8 cellular contexts compared by ENCODE assay signal in genomic region chr1:114756009-114756892, GRCh38. TPM values are rescaled to one million over a fixed set of nuclear protein-coding genes. Genes with fewer than 3 reads are reported as not detected.
A peak's percentile ranks its signal among the peaks of the same experiment; 100 is the strongest.
DNase-seq lines count a peak whose midpoint lies in the region; ATAC-seq and TF ChIP-seq lines count a peak whose summit lies in the region.

No MANE protein-coding gene starts in this region.

- H3K36me3 Mint-ChIP-seq in activated T-helper 2 cell treated with anti-CD3 and anti-CD28 coated beads, Interferon-gamma antibody, Interleukin-2, Interleukin-4, amounts not matched to agents 10 μg/mL and 5 μg/mL and 100 μg/mL, durations not matched to agents 14 hours and 24 hours and 36 hours (ENCODE audit: low read depth) = peaks cover 55% of the 10 kb centered on the region

- H3K9me3 ChIP-seq in cardiac muscle cell (ENCODE audit: low read depth) (no peaks in the 10 kb centered on the region), transverse colon (no peaks in the 10 kb centered on the region)

- H3K36me3 ChIP-seq in cardiac muscle cell (no peaks in the 10 kb centered on the region), transverse colon (no peaks in the 10 kb centered on the region)

- in situ Hi-C loops in transverse colon (cut with MboI; ENCODE audit: low pct_ligation_motif_present in 1 of 4, low pct_unique_long_range_greater_than_20kb in 1 of 4, low sequenced_read_pairs in 3 of 4) = no loop called here

- DNase-seq in cardiac muscle cell (ENCODE audit: low read depth in 1 of 2, low spot score in 1 of 2) (no peak), left ventricle myocardium superior (no peak), left colon (no peak), transverse colon (no peak), NCI-H510A (lab: John Stamatoyannopoulos, UW) (no peak)
- DNase-seq in activated T-helper 2 cell treated with anti-CD3 and anti-CD28 coated beads, Interferon-gamma antibody, Interleukin-2, Interleukin-4, amounts not matched to agents 10 μg/mL and 5 μg/mL and 100 μg/mL, durations not matched to agents 14 hours and 24 hours and 36 hours (ENCODE audit: low spot score) = no peak

- TF ChIP-seq POLR2A in transverse colon (IDR thresholded peaks at IDR 0.05) = no peak

- no peaks in the 10 kb centered on the region for H3K27me3 Mint-ChIP-seq in activated T-helper 2 cell treated with anti-CD3 and anti-CD28 coated beads, Interferon-gamma antibody, Interleukin-2, Interleukin-4, amounts not matched to agents 10 μg/mL and 5 μg/mL and 100 μg/mL, durations not matched to agents 14 hours and 24 hours and 36 hours (ENCODE audit: low read depth)

- H3K4me3 Mint-ChIP-seq in activated T-helper 2 cell treated with anti-CD3 and anti-CD28 coated beads, Interferon-gamma antibody, Interleukin-2, Interleukin-4, amounts not matched to agents 10 μg/mL and 5 μg/mL and 100 μg/mL, durations not matched to agents 14 hours and 24 hours and 36 hours (ENCODE audit: low read depth) = peak overlapping the region; percentile 97

- H3K27ac Mint-ChIP-seq in activated T-helper 2 cell treated with anti-CD3 and anti-CD28 coated beads, Interferon-gamma antibody, Interleukin-2, Interleukin-4, amounts not matched to agents 10 μg/mL and 5 μg/mL and 100 μg/mL, durations not matched to agents 14 hours and 24 hours and 36 hours = peak overlapping the region; percentile 99

- H3K27ac ChIP-seq in cardiac muscle cell = peak overlapping the region; percentile 100
- peak overlapping the region; percentile 95 to 100 (median 99) for H3K27ac ChIP-seq in transverse colon

- intact Hi-C loops in left ventricle myocardium superior (cut with micrococcal nuclease) = no loop called here
- intact Hi-C loops in activated T-helper 2 cell treated with anti-CD3 and anti-CD28 coated beads, Interferon-gamma antibody, Interleukin-2, Interleukin-4, amounts not matched to agents 10 μg/mL and 5 μg/mL and 100 μg/mL, durations not matched to agents 14 hours and 24 hours and 36 hours (cut with micrococcal nuclease) = loop anchor here (1.0 kb wide), 1 partner anchor 10 kb away; no protein-coding TSS in a partner anchor
- intact Hi-C loops in left colon (cut with DNase I, micrococcal nuclease) = no loop called here
- intact Hi-C loops in transverse colon (cut with DNase I; ENCODE audit: low total_unique reads) = no loop called here

- peaks cover 37% of the 10 kb centered on the region for H3K4me1 ChIP-seq in cardiac muscle cell (ENCODE audit: low read depth)
- peaks cover 25 to 67% (median 55%) of the 10 kb centered on the region in 4 donors for H3K4me1 ChIP-seq in transverse colon

- TF ChIP-seq EP300 in transverse colon (IDR thresholded peaks at IDR 0.05; ENCODE audit: low read depth) = no peak

- H3K27me3 ChIP-seq in cardiac muscle cell (no peaks in the 10 kb centered on the region), transverse colon (no peaks in the 10 kb centered on the region)

- TF ChIP-seq CTCF in cardiac muscle cell (IDR thresholded peaks at IDR 0.05; ENCODE audit: low read depth, low read length) (no peak), transverse colon (IDR thresholded peaks at IDR 0.05) (no peak)

- H3K4me3 ChIP-seq in cardiac muscle cell (peak overlapping the region; percentile 99), transverse colon (peak overlapping the region in 3 of 4 donors; percentile 92 to 99 (median 93))

- peaks cover 8% of the 10 kb centered on the region for H3K9me3 Mint-ChIP-seq in activated T-helper 2 cell treated with anti-CD3 and anti-CD28 coated beads, Interferon-gamma antibody, Interleukin-2, Interleukin-4, amounts not matched to agents 10 μg/mL and 5 μg/mL and 100 μg/mL, durations not matched to agents 14 hours and 24 hours and 36 hours

- ATAC-seq in left ventricle myocardium superior (no peak), HG03135 (IDR thresholded peaks at IDR 0.05; ENCODE audit: unreplicated experiment) (peak; percentile 38), left colon (peak; percentile 11), HG02970 (IDR thresholded peaks at IDR 0.05; ENCODE audit: low FRiP score, unreplicated experiment) (no peak)

- peaks cover 66% of the 10 kb centered on the region for H3K4me1 Mint-ChIP-seq in activated T-helper 2 cell treated with anti-CD3 and anti-CD28 coated beads, Interferon-gamma antibody, Interleukin-2, Interleukin-4, amounts not matched to agents 10 μg/mL and 5 μg/mL and 100 μg/mL, durations not matched to agents 14 hours and 24 hours and 36 hours (ENCODE audit: low read depth)

- 13 to 19% methylated on average over 14 of the region's 14 CpGs for WGBS in transverse colon (ENCODE audit: low coverage in 1 of 2), 2 donors

RNA-seq across cellular contexts. Expression of gene CSDE1, which starts 1.5 kb away (rescaled TPM):
- total RNA-seq in cardiac muscle cell (512 and 569 TPM in 2 replicates), left ventricle myocardium superior (923 TPM), left colon (100 to 1,000 TPM; 396 to 464 TPM), transverse colon (1,000 to 10,000 TPM in 1 of 4 donors, 100 to 1,000 TPM in 3; 264 to 1,040 (median 739) TPM)
- polyA plus RNA-seq in cardiac muscle cell = 190 and 254 TPM in 2 replicates
- 411 and 414 TPM in 2 replicates for total RNA-seq in activated T-helper 2 cell treated with anti-CD3 and anti-CD28 coated beads, Interferon-gamma antibody, Interleukin-2, Interleukin-4, amounts not matched to agents 10 μg/mL and 5 μg/mL and 100 μg/mL, durations not matched to agents 14 hours and 24 hours and 36 hours

RNA-seq across cellular contexts. Expression of gene SIKE1, which starts 24.2 kb away (rescaled TPM):
- 91.9 and 116 TPM in 2 replicates for total RNA-seq in cardiac muscle cell
- polyA plus RNA-seq in cardiac muscle cell = 64.0 and 82.6 TPM in 2 replicates
- total RNA-seq in left ventricle myocardium superior = 29.3 TPM
- 57.6 and 64.2 TPM in 2 replicates for total RNA-seq in activated T-helper 2 cell treated with anti-CD3 and anti-CD28 coated beads, Interferon-gamma antibody, Interleukin-2, Interleukin-4, amounts not matched to agents 10 μg/mL and 5 μg/mL and 100 μg/mL, durations not matched to agents 14 hours and 24 hours and 36 hours
- total RNA-seq in left colon = 10 to 100 TPM; 34.7 to 44.9 TPM
- 10 to 100 TPM; 20.9 to 44.5 (median 35.3) TPM for total RNA-seq in transverse colon

RNA-seq across cellular contexts. Expression of gene NRAS, which starts 39.7 kb away (rescaled TPM):
- total RNA-seq in cardiac muscle cell (31.9 and 34.4 TPM in 2 replicates), left ventricle myocardium superior (6.9 TPM), left colon (10 to 100 TPM; 48.4 to 63.6 TPM), transverse colon (10 to 100 TPM; 14.5 to 56.3 (median 44.6) TPM)
- polyA plus RNA-seq in cardiac muscle cell = 29.2 and 30.0 TPM in 2 replicates
- total RNA-seq in activated T-helper 2 cell treated with anti-CD3 and anti-CD28 coated beads, Interferon-gamma antibody, Interleukin-2, Interleukin-4, amounts not matched to agents 10 μg/mL and 5 μg/mL and 100 μg/mL, durations not matched to agents 14 hours and 24 hours and 36 hours = 63.3 and 64.5 TPM in 2 replicates

Comparison
In these comparisons a context has a peak if more than half of its experiments do, and no peak if none do; other contexts are left out.
1. ATAC-seq: peak in HG03135 (single experiment) and left colon (single experiment); none in left ventricle myocardium superior (single experiment) and HG02970 (single experiment).